1 cellular context compared by ENCODE assay signal in the genomic region with DNA sequence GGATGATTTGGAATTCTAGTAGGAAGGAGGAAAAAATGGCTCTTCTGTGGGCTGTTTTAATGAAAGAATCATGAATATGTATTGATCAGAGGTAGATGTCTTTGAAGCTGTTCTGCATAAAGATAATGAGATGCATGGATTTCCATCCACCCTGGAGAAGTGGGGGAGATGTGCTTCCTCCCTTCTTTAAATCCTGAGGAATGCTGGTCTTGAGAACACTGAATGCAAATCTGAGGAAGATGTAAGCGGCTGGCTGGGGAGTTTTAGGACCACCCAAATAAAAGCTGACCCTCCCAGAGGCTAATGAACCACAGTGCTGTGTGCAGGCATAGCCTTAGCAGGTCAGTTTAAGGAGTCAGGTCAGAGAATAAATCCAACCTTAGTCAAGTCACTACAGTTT.
TF ChIP-seq lines count a peak whose summit lies in the region.

No MANE protein-coding gene starts in this region.

TF ChIP-seq in WTC11, 78 proteins besides CTCF, POLR2A, EP300 and RAD21 (continued from another document):
- TF ChIP-seq PRRX2 (CRISPR knock-in tag; IDR thresholded peaks at IDR 0.05), result no peak
- no peak for TF ChIP-seq SMAD4 (CRISPR knock-in tag; IDR thresholded peaks at IDR 0.05)
